1 cellular context compared by ENCODE assay signal in genomic region chr2:186485871-186486650, GRCh38.
TF ChIP-seq lines count a peak whose summit lies in the region.

Gene ZC3H15 (plus strand): TSS chr2:186486260. CDS start chr2:186486383, 123 bp downstream.

TF ChIP-seq in HepG2, 621 proteins besides CTCF, POLR2A, EP300 and RAD21 (continued from another document and continues in another):
- peak; percentile 82 for TF ChIP-seq ZBTB34 (CRISPR knock-in tag; IDR thresholded peaks at IDR 0.05)
- TF ChIP-seq ATF2 (CRISPR knock-in tag; IDR thresholded peaks at IDR 0.05): peak; percentile 85
- TF ChIP-seq ZNF124 (CRISPR knock-in tag; IDR thresholded peaks at IDR 0.05): peak; percentile 19
- peak; percentile 97 for TF ChIP-seq ZFP90 (CRISPR knock-in tag; IDR thresholded peaks at IDR 0.05; ENCODE audit: borderline replicate concordance)
- TF ChIP-seq FOXJ3 (CRISPR knock-in tag; IDR thresholded peaks at IDR 0.05; ENCODE audit: borderline replicate concordance): peak; percentile 85
- TF ChIP-seq RFX1 (IDR thresholded peaks at IDR 0.05): no peak
- TF ChIP-seq ZNF205 (CRISPR knock-in tag; IDR thresholded peaks at IDR 0.05): peak; percentile 73; the same call in 1 of the 2 replicates
- TF ChIP-seq MXD4 (CRISPR knock-in tag; IDR thresholded peaks at IDR 0.05): peak; percentile 97
- no peak for TF ChIP-seq ZC3H4 (CRISPR knock-in tag; IDR thresholded peaks at IDR 0.05; ENCODE audit: borderline replicate concordance)
- no peak; the same call in 1 of the 2 replicates for TF ChIP-seq JDP2 (CRISPR knock-in tag; IDR thresholded peaks at IDR 0.05; ENCODE audit: borderline replicate concordance)
- TF ChIP-seq BRF2 (CRISPR knock-in tag; IDR thresholded peaks at IDR 0.05): peak; percentile 82; the same call in 1 of the 2 replicates
- peak; percentile 88 for TF ChIP-seq ZNF547 (CRISPR knock-in tag; IDR thresholded peaks at IDR 0.05)
- no peak for TF ChIP-seq MLLT10 (CRISPR knock-in tag; IDR thresholded peaks at IDR 0.05)
- TF ChIP-seq ZNF597 (CRISPR knock-in tag; IDR thresholded peaks at IDR 0.05): no peak
- TF ChIP-seq PAX8 (CRISPR knock-in tag; IDR thresholded peaks at IDR 0.05; ENCODE audit: borderline replicate concordance): no peak
- peak; percentile 79 for TF ChIP-seq RFX5 (IDR thresholded peaks at IDR 0.05; ENCODE audit: low read depth, low read length)
- no peak for TF ChIP-seq LCORL (IDR thresholded peaks at IDR 0.05)
- peak; percentile 88 for TF ChIP-seq LCORL (CRISPR knock-in tag; IDR thresholded peaks at IDR 0.05)
- TF ChIP-seq ZNF367 (CRISPR knock-in tag; IDR thresholded peaks at IDR 0.05; ENCODE audit: borderline replicate concordance): peak; percentile 95
- 0 out of 2 replicates have a peak, but pooled peaks have one; percentile 24 for TF ChIP-seq ZNF512 (CRISPR knock-in tag; IDR thresholded peaks at IDR 0.05)
- TF ChIP-seq EEA1 (CRISPR knock-in tag; IDR thresholded peaks at IDR 0.05; ENCODE audit: borderline replicate concordance): peak; percentile 87; the same call in 1 of the 2 replicates
- TF ChIP-seq ZNF713 (CRISPR knock-in tag; IDR thresholded peaks at IDR 0.05): no peak
- TF ChIP-seq CBX5 (CRISPR knock-in tag; IDR thresholded peaks at IDR 0.05; ENCODE audit: borderline replicate concordance): peak; percentile 47; the same call in 1 of the 2 replicates
- no peak for TF ChIP-seq HMGA1 (CRISPR knock-in tag; conservative IDR thresholded peaks at IDR 0.05)
- TF ChIP-seq SKIL (CRISPR knock-in tag; IDR thresholded peaks at IDR 0.05; ENCODE audit: borderline replicate concordance): no peak
- peak; percentile 75; the same call in 1 of the 2 replicates for TF ChIP-seq ZNF446 (CRISPR knock-in tag; IDR thresholded peaks at IDR 0.05)
- TF ChIP-seq PBX3 (CRISPR knock-in tag; IDR thresholded peaks at IDR 0.05; ENCODE audit: borderline replicate concordance): peak; percentile 63; the same call in 1 of the 2 replicates
- TF ChIP-seq ZNF564 (CRISPR knock-in tag; IDR thresholded peaks at IDR 0.05): peak; percentile 80
- TF ChIP-seq ZNF263 (CRISPR knock-in tag; IDR thresholded peaks at IDR 0.05): peak; percentile 61; the same call in 1 of the 2 replicates
- peak; percentile 98 for TF ChIP-seq PCBP1 (IDR thresholded peaks at IDR 0.05; ENCODE audit: borderline replicate concordance, low read depth, low read length)
- TF ChIP-seq ZNF879 (CRISPR knock-in tag; IDR thresholded peaks at IDR 0.05): peak; percentile 53; the same call in 1 of the 2 replicates
- no peak for TF ChIP-seq ZNF777 (CRISPR knock-in tag; IDR thresholded peaks at IDR 0.05)
- TF ChIP-seq GRHL1 (CRISPR knock-in tag; conservative IDR thresholded peaks at IDR 0.05): no peak
- no peak; the same call in none of the 2 replicates for TF ChIP-seq KLF6 (CRISPR knock-in tag; IDR thresholded peaks at IDR 0.05)
- TF ChIP-seq PLRG1 (conservative IDR thresholded peaks at IDR 0.05): no peak
- no peak for TF ChIP-seq SP1 (IDR thresholded peaks at IDR 0.05)
- TF ChIP-seq SP1 (CRISPR knock-in tag; IDR thresholded peaks at IDR 0.05): peak; percentile 50; the same call in 1 of the 2 replicates
- peak; percentile 81 for TF ChIP-seq TEAD3 (CRISPR knock-in tag; optimal IDR thresholded peaks at IDR 0.05; ENCODE audit: borderline replicate concordance)
- peak; percentile 85 for TF ChIP-seq ZHX2 (IDR thresholded peaks at IDR 0.05; ENCODE audit: low read depth)
- TF ChIP-seq ZHX2 (CRISPR knock-in tag; IDR thresholded peaks at IDR 0.05; ENCODE audit: borderline replicate concordance): 0 out of 2 replicates have a peak, but pooled peaks have one; percentile 69
- TF ChIP-seq MED13 (CRISPR knock-in tag; IDR thresholded peaks at IDR 0.05): peak; percentile 12; the same call in 1 of the 2 replicates
- TF ChIP-seq ZBTB38 (CRISPR knock-in tag; IDR thresholded peaks at IDR 0.05): peak; percentile 85; the same call in 1 of the 2 replicates
- TF ChIP-seq E2F1 (CRISPR knock-in tag; IDR thresholded peaks at IDR 0.05): peak; percentile 80; the same call in 1 of the 2 replicates
- no peak for TF ChIP-seq ZNF839 (CRISPR knock-in tag; IDR thresholded peaks at IDR 0.05; ENCODE audit: borderline replicate concordance)
